In the genomic region with DNA sequence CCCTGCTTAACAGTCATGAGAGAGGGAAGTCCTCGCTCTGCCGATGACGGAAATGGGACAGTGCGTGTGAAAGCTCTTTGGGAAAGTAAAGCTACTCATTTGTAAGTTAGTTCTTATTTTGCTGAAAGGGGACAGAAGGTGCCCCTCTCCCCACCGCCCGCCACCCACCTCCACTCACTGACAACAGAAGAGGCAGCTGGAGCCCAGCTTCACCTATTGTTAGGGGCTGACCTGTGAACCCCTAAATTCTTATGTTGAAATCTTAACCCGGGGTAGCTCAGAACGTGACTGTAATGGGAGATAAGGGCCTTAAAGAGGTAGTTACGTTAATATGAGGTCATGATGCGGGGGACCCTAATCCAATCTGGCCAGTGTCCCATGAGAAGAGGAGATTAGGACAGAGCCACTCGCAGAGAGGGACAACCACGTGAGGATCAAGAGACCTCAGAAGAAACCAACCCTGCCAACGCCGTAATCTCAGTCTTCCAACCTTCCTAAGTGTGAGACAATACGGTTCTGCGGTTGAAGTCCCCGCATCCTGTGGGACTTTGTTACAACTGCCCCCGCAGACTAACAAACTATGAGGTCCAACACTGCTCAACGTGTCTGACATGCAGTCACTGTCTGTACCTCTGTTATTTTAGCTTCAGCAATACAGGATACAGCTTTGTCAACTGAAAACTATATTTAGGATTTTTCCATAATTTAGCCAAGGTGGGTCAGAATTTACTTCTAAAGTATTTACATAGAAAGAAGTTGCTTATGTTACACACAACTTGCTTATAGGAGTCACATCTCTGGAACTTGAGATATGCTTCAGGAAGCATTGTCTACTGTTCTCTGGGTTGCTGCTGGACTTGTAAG, we compare ENCODE assay signal across 14 cellular contexts.
"Had no signal": no experiment of that assay in that cellular context is flagged by ENCODE, and none has a peak within 500 bp of the region (broad histone marks: within the 10 kb centered on the region; RNA-seq: fewer than 3 reads in every experiment).

No MANE protein-coding gene starts in this region.

- DNase-seq: activated CD4-positive, alpha-beta T cell treated with anti-CD3 and anti-CD28 coated beads, Interleukin-2, amount 10 ng/mL, durations not matched to agents 24 days and 14 days; activated effector memory CD4-positive, alpha-beta T cell treated with Interleukin-2 at 50 U/mL for 16 hours; activated T-cell treated with anti-CD3 and anti-CD28 coated beads, Interleukin-2, amount 50 U/mL, for 1 hour; brain microvascular endothelial cell; cerebellar nuclear complex; dermis blood vessel endothelial cell; endodermal cell; natural killer cell; stimulated activated CD4-positive, alpha-beta T cell treated with anti-CD3 and anti-CD28 coated beads, Interleukin-4, amount 100 ng/mL, for 1 hour; T-cell; T1000; transverse colon had no signal

- ATAC-seq: natural killer cell, T-cell, WTC11 had no signal

- H3K36me3 ChIP-seq: brain microvascular endothelial cell, transverse colon had no signal

- H3K4me3 ChIP-seq: psoas muscle, transverse colon had no signal

- H3K27ac ChIP-seq: brain microvascular endothelial cell, transverse colon had no signal

- H3K27me3 ChIP-seq: brain microvascular endothelial cell, transverse colon had no signal

- H3K9me3 ChIP-seq: psoas muscle, transverse colon had no signal
